10 cellular contexts compared by ENCODE assay signal in the genomic region with DNA sequence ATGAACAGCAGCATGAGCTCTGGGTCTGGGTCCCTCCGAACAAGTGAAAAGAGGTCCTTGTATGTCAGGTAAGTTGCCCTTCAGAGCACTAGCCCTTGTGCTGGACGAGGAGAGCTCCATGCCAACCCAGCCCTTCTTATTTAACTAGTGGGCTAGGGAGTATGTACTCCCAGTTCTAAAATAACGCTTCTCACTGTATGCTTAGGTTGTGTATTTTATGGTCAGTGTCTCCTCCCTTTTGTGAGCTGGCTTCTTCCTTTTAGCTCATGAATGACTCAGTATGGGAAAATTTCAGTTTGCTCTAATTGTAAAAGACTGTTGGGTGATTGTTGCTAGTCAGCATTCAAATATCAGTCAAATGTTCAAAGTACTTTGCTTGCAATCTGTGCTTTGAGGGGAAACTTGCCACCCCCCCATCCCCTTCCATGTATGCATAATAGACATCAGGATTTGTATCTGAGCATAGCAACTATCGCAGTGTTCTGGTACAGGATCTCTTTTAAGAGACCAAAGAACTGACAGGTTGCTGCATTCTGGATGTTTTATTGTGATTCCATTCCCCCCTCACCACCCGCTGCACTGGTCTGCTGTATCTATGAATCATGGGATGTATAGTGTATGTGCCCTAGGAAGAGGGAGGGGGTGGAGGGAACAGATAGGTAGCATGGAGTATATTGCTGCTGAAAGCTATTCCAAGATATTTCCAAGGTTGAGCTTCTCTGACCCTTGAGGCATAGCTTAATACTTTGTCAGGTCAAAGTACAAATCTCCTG. TPM values are rescaled to one million over a fixed set of nuclear protein-coding genes. Genes with fewer than 3 reads are reported as not detected.
DNase-seq lines count a peak whose midpoint lies in the region; FAIRE-seq and TF ChIP-seq lines count a peak whose summit lies in the region.
"Had no signal": no experiment of that assay in that cellular context is flagged by ENCODE, and none has a peak within 500 bp of the region (broad histone marks: within the 10 kb centered on the region; RNA-seq: fewer than 3 reads in every experiment).

No MANE protein-coding gene starts in this region.

- CTCF ChIA-PET in CD4-positive, alpha-beta memory T cell (lab: Charles Lee; ENCODE audit: partially characterized antibody): no interaction called here

- no peak for TF ChIP-seq CTCF in hepatocyte (IDR thresholded peaks at IDR 0.05; ENCODE audit: poor library complexity)
- TF ChIP-seq CTCF in suprapubic skin (IDR thresholded peaks at IDR 0.05): no peak

- H3K4me1 ChIP-seq in hepatocyte (ENCODE audit: insufficient read depth): peaks cover 25% of the 10 kb centered on the region
- peaks cover 5% of the 10 kb centered on the region for H3K4me1 ChIP-seq in suprapubic skin
- no peaks in the 10 kb centered on the region for H3K4me1 ChIP-seq in CD4-positive, alpha-beta memory T cell (ENCODE audit: insufficient read depth, low read length)

- no peak for TF ChIP-seq EP300 in suprapubic skin (IDR thresholded peaks at IDR 0.05)

- peaks cover 0 to 9% (median 3%) of the 10 kb centered on the region in 4 donors for H3K4me1 Mint-ChIP-seq in CD4-positive, alpha-beta memory T cell
- H3K4me1 Mint-ChIP-seq in T-helper 2 cell treated with Interferon-gamma antibody and Interleukin-4, amounts not matched to agents 5 μg/mL and 100 μg/mL, for 36 hours (ENCODE audit: low read depth): peaks cover 5% of the 10 kb centered on the region

- POLR2A ChIA-PET in CD4-positive, alpha-beta memory T cell (lab: Charles Lee; ENCODE audit: partially characterized antibody): no interaction called here

- no peak overlapping the region for H3K27ac Mint-ChIP-seq in CD4-positive, alpha-beta memory T cell
- H3K27ac Mint-ChIP-seq in T-helper 2 cell treated with Interferon-gamma antibody and Interleukin-4, amounts not matched to agents 5 μg/mL and 100 μg/mL, for 36 hours: no peak overlapping the region

- H3K9me3 ChIP-seq in hepatocyte (ENCODE audit: low read depth): no peaks in the 10 kb centered on the region
- H3K9me3 ChIP-seq in suprapubic skin: no peaks in the 10 kb centered on the region
- no peaks in the 10 kb centered on the region for H3K9me3 ChIP-seq in CD4-positive, alpha-beta memory T cell (ENCODE audit: control insufficient read depth in 1 of 2, low read length in 2 of 2)
- H3K9me3 ChIP-seq: lower lobe of right lung had no signal

- peaks cover 5% of the 10 kb centered on the region for H4K20me1 ChIP-seq in hepatocyte (ENCODE audit: insufficient read depth, poor library complexity, severe bottlenecking)

- H3K36me3 Mint-ChIP-seq in CD4-positive, alpha-beta memory T cell: peaks cover 0 to 22% of the 10 kb centered on the region in 2 donors
- H3K36me3 Mint-ChIP-seq in T-helper 2 cell treated with Interferon-gamma antibody and Interleukin-4, amounts not matched to agents 5 μg/mL and 100 μg/mL, for 36 hours (ENCODE audit: low read depth): peaks cover 9% of the 10 kb centered on the region

- H3K4me3 Mint-ChIP-seq in CD4-positive, alpha-beta memory T cell: no peak overlapping the region
- no peak overlapping the region for H3K4me3 Mint-ChIP-seq in T-helper 2 cell treated with Interferon-gamma antibody and Interleukin-4, amounts not matched to agents 5 μg/mL and 100 μg/mL, for 36 hours

- TF ChIP-seq POLR2A in suprapubic skin (IDR thresholded peaks at IDR 0.05): no peak

- no peaks in the 10 kb centered on the region for H3K27me3 Mint-ChIP-seq in CD4-positive, alpha-beta memory T cell
- no peaks in the 10 kb centered on the region for H3K27me3 Mint-ChIP-seq in T-helper 2 cell treated with Interferon-gamma antibody and Interleukin-4, amounts not matched to agents 5 μg/mL and 100 μg/mL, for 36 hours (ENCODE audit: low read depth)

- WGBS in hepatocyte (ENCODE audit: low lambda C conversion rate, missing lambda C conversion rate): 59% methylated on average over 5 of the region's 5 CpGs
- WGBS in suprapubic skin: 57% methylated on average over 5 of the region's 5 CpGs

- H3K36me3 ChIP-seq in hepatocyte (replicated peaks; ENCODE audit: insufficient read depth, low read depth): no peaks in the 10 kb centered on the region
- H3K36me3 ChIP-seq in suprapubic skin: no peaks in the 10 kb centered on the region
- no peaks in the 10 kb centered on the region for H3K36me3 ChIP-seq in CD4-positive, alpha-beta memory T cell (ENCODE audit: insufficient read depth, low read length)
- H3K36me3 ChIP-seq: lower lobe of right lung had no signal

- DNase-seq in HTR-8/SVneo (ENCODE audit: insufficient read length, low spot score) (peak; percentile 43), amniotic stem cell (lab: John Stamatoyannopoulos, UW) (peak; percentile 16), hepatocyte (ENCODE audit: low spot score) (peak; percentile 44), suprapubic skin (ENCODE audit: low spot score in 2 of 2) (no peak), NOMO-1 treated with dmso at 0.1 percent for 144 hours (lab: John Stamatoyannopoulos, UW; ENCODE audit: unreplicated experiment) (no peak)
- DNase-seq in CD4-positive, alpha-beta memory T cell: no peak
- no peak for DNase-seq in T-helper 2 cell treated with Interferon-gamma antibody and Interleukin-4, amounts not matched to agents 5 μg/mL and 100 μg/mL, for 36 hours (ENCODE audit: low spot score)
- DNase-seq in activated CD4-positive, CD25-positive, alpha-beta regulatory T cell treated with anti-CD3 and anti-CD28 coated beads, Interleukin-2, amount 50 U/mL, for 72 hours: no peak
- DNase-seq: activated effector memory CD4-positive, alpha-beta T cell treated with anti-CD3 and anti-CD28 coated beads, Interleukin-2, amount 50 U/mL, for 16 hours; lower lobe of right lung had no signal

- H2AFZ ChIP-seq in hepatocyte: no peak overlapping the region

- no peak overlapping the region for H3K4me3 ChIP-seq in hepatocyte
- no peak overlapping the region for H3K4me3 ChIP-seq in suprapubic skin
- H3K4me3 ChIP-seq in CD4-positive, alpha-beta memory T cell (ENCODE audit: low read length in 2 of 2): no peak overlapping the region
- H3K4me3 ChIP-seq: lower lobe of right lung had no signal

- peak; percentile 89 for FAIRE-seq in HTR-8/SVneo (lab: Jason Lieb, UNC)

- intact Hi-C loops in CD4-positive, alpha-beta memory T cell (cut with micrococcal nuclease): no loop called here

- H3K4me2 ChIP-seq in hepatocyte: peak overlapping the region; percentile 56

- peaks cover 15% of the 10 kb centered on the region for H3K79me2 ChIP-seq in hepatocyte

- H3K27me3 ChIP-seq in hepatocyte (no peaks in the 10 kb centered on the region), suprapubic skin (no peaks in the 10 kb centered on the region)
- no peaks in the 10 kb centered on the region for H3K27me3 ChIP-seq in CD4-positive, alpha-beta memory T cell (ENCODE audit: insufficient read depth, low read length)

- H3K9me3 Mint-ChIP-seq in CD4-positive, alpha-beta memory T cell: no peaks in the 10 kb centered on the region
- no peaks in the 10 kb centered on the region for H3K9me3 Mint-ChIP-seq in T-helper 2 cell treated with Interferon-gamma antibody and Interleukin-4, amounts not matched to agents 5 μg/mL and 100 μg/mL, for 36 hours

- peak overlapping the region; percentile 87 for H3K27ac ChIP-seq in hepatocyte
- peak overlapping the region; percentile 54 for H3K27ac ChIP-seq in suprapubic skin
- H3K27ac ChIP-seq in CD4-positive, alpha-beta memory T cell (ENCODE audit: low read depth, low read length): no peak overlapping the region

- H3K9me2 ChIP-seq in hepatocyte (replicated peaks; ENCODE audit: insufficient read depth): no peaks in the 10 kb centered on the region

RNA-seq across cellular contexts. Expression of gene DLG3, which starts 34.7 kb away (rescaled TPM):
- total RNA-seq in hepatocyte: 17.7 and 28.5 TPM in 2 replicates
- polyA plus RNA-seq in hepatocyte: 9.6 and 13.5 TPM in 2 replicates
- 10 to 100 TPM; 12.8 to 42.1 (median 26.7) TPM for total RNA-seq in suprapubic skin
- total RNA-seq in CD4-positive, alpha-beta memory T cell: 10 to 100 TPM; 12.4 to 14.2 TPM
- 10 to 100 TPM in 1 of 2 donors, 1 to 10 TPM in 1; 5.3 to 11.6 TPM for polyA plus RNA-seq in CD4-positive, alpha-beta memory T cell

RNA-seq across cellular contexts. Expression of gene GDPD2, which starts 56.3 kb away (rescaled TPM):
- total RNA-seq in hepatocyte: 1.6 TPM in 2 replicates
- polyA plus RNA-seq in hepatocyte: 2.2 and 2.3 TPM in 2 replicates
- 10 to 100 TPM; 15.8 to 68.7 (median 44.7) TPM for total RNA-seq in suprapubic skin
- total RNA-seq in CD4-positive, alpha-beta memory T cell: not detected
- polyA plus RNA-seq in CD4-positive, alpha-beta memory T cell: not detected
- total RNA-seq: lower lobe of right lung had no signal

Comparison
In these comparisons a context has a peak if more than half of its experiments do, and no peak if none do; other contexts are left out.
1. DNase-seq: peak in HTR-8/SVneo (single experiment), amniotic stem cell (single experiment) and hepatocyte (single experiment); none in suprapubic skin (0 of 2), CD4-positive, alpha-beta memory T cell (0 of 5), T-helper 2 cell treated with Interferon-gamma antibody and Interleukin-4, amounts not matched to agents 5 μg/mL and 100 μg/mL, for 36 hours (single experiment), NOMO-1 treated with dmso at 0.1 percent for 144 hours (single experiment) and activated CD4-positive, CD25-positive, alpha-beta regulatory T cell treated with anti-CD3 and anti-CD28 coated beads, Interleukin-2, amount 50 U/mL, for 72 hours (single experiment).